ENCODE assay signal across 1 cellular context in the genomic region with DNA sequence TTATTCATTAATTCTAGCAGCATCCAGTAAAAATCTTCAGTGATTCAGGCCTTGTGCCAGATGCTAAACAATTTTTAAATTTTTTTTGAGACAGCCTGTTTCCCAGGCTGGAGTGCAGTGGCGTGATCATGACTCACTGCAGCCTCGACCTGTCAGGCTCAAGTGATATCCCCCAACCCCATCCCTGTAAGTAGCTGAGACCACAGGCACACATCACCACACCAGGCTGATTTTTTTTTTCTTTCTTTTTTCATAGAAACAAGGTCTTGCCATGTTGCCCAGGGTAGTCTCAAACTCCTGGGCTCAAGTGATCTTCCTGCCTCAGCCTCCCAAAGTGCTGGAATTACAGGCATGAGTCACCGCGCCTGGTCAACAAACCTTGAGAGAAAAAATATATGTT.
TF ChIP-seq lines count a peak whose summit lies in the region.

No MANE protein-coding gene starts in this region.

TF ChIP-seq in SK-N-SH, 30 proteins besides CTCF, POLR2A, EP300 and RAD21 (continued from another document):
- TF ChIP-seq, protein P1, sequence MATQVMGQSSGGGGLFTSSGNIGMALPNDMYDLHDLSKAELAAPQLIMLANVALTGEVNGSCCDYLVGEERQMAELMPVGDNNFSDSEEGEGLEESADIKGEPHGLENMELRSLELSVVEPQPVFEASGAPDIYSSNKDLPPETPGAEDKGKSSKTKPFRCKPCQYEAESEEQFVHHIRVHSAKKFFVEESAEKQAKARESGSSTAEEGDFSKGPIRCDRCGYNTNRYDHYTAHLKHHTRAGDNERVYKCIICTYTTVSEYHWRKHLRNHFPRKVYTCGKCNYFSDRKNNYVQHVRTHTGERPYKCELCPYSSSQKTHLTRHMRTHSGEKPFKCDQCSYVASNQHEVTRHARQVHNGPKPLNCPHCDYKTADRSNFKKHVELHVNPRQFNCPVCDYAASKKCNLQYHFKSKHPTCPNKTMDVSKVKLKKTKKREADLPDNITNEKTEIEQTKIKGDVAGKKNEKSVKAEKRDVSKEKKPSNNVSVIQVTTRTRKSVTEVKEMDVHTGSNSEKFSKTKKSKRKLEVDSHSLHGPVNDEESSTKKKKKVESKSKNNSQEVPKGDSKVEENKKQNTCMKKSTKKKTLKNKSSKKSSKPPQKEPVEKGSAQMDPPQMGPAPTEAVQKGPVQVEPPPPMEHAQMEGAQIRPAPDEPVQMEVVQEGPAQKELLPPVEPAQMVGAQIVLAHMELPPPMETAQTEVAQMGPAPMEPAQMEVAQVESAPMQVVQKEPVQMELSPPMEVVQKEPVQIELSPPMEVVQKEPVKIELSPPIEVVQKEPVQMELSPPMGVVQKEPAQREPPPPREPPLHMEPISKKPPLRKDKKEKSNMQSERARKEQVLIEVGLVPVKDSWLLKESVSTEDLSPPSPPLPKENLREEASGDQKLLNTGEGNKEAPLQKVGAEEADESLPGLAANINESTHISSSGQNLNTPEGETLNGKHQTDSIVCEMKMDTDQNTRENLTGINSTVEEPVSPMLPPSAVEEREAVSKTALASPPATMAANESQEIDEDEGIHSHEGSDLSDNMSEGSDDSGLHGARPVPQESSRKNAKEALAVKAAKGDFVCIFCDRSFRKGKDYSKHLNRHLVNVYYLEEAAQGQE (IDR thresholded peaks at IDR 0.05; ENCODE audit: low read depth, low read length) = no peak
- no peak for TF ChIP-seq FOXJ3 (CRISPR knock-in tag; IDR thresholded peaks at IDR 0.05)
- no peak for TF ChIP-seq POLR2AphosphoS5 (IDR thresholded peaks at IDR 0.05; ENCODE audit: low read depth, low read length)
- no peak for TF ChIP-seq NFIC (IDR thresholded peaks at IDR 0.05; ENCODE audit: borderline replicate concordance)
TF ChIP-seq in SK-N-SH: peak in this region for 0.
